In the genomic region with DNA sequence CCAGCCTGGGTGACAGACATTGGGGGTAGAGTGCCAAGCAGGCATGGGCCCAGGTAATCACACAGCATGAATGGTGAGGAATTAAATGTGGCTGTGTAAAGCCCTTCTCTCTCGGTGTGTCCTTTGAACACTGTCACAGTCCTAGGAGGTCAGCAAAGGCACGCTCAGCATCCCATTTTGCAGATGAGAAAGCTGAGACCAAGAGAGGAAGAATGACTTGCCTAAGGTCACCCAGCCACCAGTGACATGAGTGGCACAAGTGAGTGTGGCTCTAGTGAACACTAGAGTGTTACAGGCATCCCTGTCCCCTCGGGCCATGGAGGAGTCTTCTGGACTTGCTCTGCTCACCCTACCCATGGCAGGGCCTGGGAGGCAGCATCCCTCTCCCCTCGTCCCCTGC, we compare ENCODE assay signal across 1 cellular context.
TF ChIP-seq lines count a peak whose summit lies in the region.

No MANE protein-coding gene starts in this region.

TF ChIP-seq in HepG2, 621 proteins besides CTCF, POLR2A, EP300 and RAD21:
- TF ChIP-seq, protein P1, sequence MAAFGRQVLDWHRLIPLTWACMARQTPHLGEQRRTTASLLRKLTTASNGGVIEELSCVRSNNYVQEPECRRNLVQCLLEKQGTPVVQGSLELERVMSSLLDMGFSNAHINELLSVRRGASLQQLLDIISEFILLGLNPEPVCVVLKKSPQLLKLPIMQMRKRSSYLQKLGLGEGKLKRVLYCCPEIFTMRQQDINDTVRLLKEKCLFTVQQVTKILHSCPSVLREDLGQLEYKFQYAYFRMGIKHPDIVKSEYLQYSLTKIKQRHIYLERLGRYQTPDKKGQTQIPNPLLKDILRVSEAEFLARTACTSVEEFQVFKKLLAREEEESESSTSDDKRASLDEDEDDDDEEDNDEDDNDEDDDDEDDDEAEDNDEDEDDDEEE (CRISPR knock-in tag; IDR thresholded peaks at IDR 0.05): 0 out of 2 replicates have a peak, but pooled peaks have one; percentile 18
- TF ChIP-seq KDM1A (CRISPR knock-in tag; IDR thresholded peaks at IDR 0.05): 0 out of 2 replicates have a peak, but pooled peaks have one; percentile 32
- no peak for TF ChIP-seq CEBPG (CRISPR knock-in tag; IDR thresholded peaks at IDR 0.05)
- no peak for TF ChIP-seq HOXA7 (CRISPR knock-in tag; IDR thresholded peaks at IDR 0.05)
- 0 out of 2 replicates have a peak, but pooled peaks have one; percentile 31 for TF ChIP-seq ATAD3A (CRISPR knock-in tag; IDR thresholded peaks at IDR 0.05)
- TF ChIP-seq ZNF629 (CRISPR knock-in tag; conservative IDR thresholded peaks at IDR 0.05): peak; percentile 83
- peak; percentile 63; the same call in 1 of the 2 replicates for TF ChIP-seq ZMYM3 (CRISPR knock-in tag; IDR thresholded peaks at IDR 0.05)
